ENCODE assay signal across 11 cellular contexts in the genomic region with DNA sequence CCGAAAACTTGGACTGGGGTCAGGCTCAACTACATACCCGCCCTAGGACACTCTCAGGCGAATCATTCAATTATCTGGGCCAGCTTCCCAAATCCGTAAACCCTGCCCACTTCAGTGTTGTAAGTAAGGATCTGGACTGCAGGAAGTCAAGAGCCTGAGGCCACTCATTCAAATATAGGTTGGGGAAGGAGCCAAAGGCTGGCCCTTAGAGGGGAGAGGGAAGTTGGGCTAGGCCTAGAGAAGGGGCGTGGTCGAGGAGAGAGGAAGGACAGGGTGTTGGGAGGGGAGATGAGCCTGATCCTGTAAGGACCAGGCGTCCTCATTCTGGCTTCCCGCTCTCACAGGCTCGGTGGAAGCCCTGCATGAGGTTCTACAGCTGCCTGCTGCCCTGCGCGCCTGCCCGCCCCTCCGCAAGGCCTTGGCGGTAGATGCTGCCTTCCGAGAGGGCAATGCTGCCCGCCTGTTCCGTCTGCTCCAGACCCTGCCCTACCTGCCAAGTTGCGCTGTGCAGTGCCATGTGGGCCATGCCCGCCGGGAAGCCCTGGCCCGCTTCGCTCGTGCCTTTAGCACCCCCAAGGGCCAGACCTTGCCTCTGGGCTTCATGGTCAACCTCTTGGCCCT. TPM values are rescaled to one million over a fixed set of nuclear protein-coding genes. Genes with fewer than 3 reads are reported as not detected.
A peak's percentile ranks its signal among the peaks of the same experiment; 100 is the strongest.
DNase-seq lines count a peak whose midpoint lies in the region; ATAC-seq, FAIRE-seq and TF ChIP-seq lines count a peak whose summit lies in the region.
"Had no signal": no experiment of that assay in that cellular context is flagged by ENCODE, and none has a peak within 500 bp of the region (broad histone marks: within the 10 kb centered on the region; RNA-seq: fewer than 3 reads in every experiment).

No MANE protein-coding gene starts in this region.

- H3K27me3 ChIP-seq in HepG2 (ENCODE audit: control insufficient read depth in 1 of 2, insufficient read depth in 2 of 2, low read length in 2 of 2): no peaks in the 10 kb centered on the region
- no peaks in the 10 kb centered on the region for H3K27me3 ChIP-seq in CD8-positive, alpha-beta memory T cell (ENCODE audit: insufficient read depth, low read length, poor library complexity, severe bottlenecking)

- H3K4me3 ChIP-seq in HepG2 (replicated peaks in 1 of 3; ENCODE audit: insufficient read depth in 1 of 3, low read depth in 2 of 3, low read length in 3 of 3): no peak overlapping the region
- H3K4me3 ChIP-seq in CD8-positive, alpha-beta memory T cell (ENCODE audit: low read length): no peak overlapping the region
- H3K4me3 ChIP-seq: coronary artery had no signal

- peak overlapping the region; percentile 23; the same call in 1 of the 2 replicates for H3K4me3 Mint-ChIP-seq in HFFc6
- no peak overlapping the region for H3K4me3 Mint-ChIP-seq in activated T-helper 17 cell treated with anti-CD3 and anti-CD28 coated beads, Interleukin-2, amount 50 U/mL, for 72 hours
- H3K4me3 Mint-ChIP-seq in CD8-positive, alpha-beta memory T cell: peak overlapping the region in 3 of 7 donors; percentile 11 to 58 (median 12)
- H3K4me3 Mint-ChIP-seq: activated T-cell treated with anti-CD3 and anti-CD28 coated beads, Interleukin-2, amount 50 U/mL, for 72 hours had no signal

- peaks cover 3 to 18% of the 10 kb centered on the region in 2 experiments; a peak in 3 of 5 replicates for H3K36me3 ChIP-seq in HepG2 (replicated peaks in 1 of 2; ENCODE audit: control insufficient read depth in 1 of 2, insufficient read depth in 2 of 2, low read length in 2 of 2)
- no peaks in the 10 kb centered on the region for H3K36me3 ChIP-seq in CD8-positive, alpha-beta memory T cell (ENCODE audit: insufficient read depth, low read length)

- peaks cover 27% of the 10 kb centered on the region for H3K4me1 Mint-ChIP-seq in HFFc6 (ENCODE audit: low read depth)
- H3K4me1 Mint-ChIP-seq in activated T-helper 17 cell treated with anti-CD3 and anti-CD28 coated beads, Interleukin-2, amount 50 U/mL, for 72 hours: peaks cover 11% of the 10 kb centered on the region
- peaks cover 14 to 39% (median 23%) of the 10 kb centered on the region in 3 donors for H3K4me1 Mint-ChIP-seq in CD8-positive, alpha-beta memory T cell

- no peak for TF ChIP-seq EP300 in HepG2 (IDR thresholded peaks at IDR 0.05; ENCODE audit: low read depth in 2 of 2, low read length in 2 of 2)
- no peak for TF ChIP-seq EP300 in HepG2 (CRISPR knock-in tag; IDR thresholded peaks at IDR 0.05; ENCODE audit: borderline replicate concordance)

- in situ Hi-C loops in HepG2 (cut with HindIII; ENCODE audit: extremely low pct_ligation_motif_present, low pct_unique_long_range_greater_than_20kb): no loop called here

- H3K9me3 ChIP-seq in HepG2 (ENCODE audit: low read length): no peaks in the 10 kb centered on the region
- H3K9me3 ChIP-seq in CD8-positive, alpha-beta memory T cell (ENCODE audit: low read length): no peaks in the 10 kb centered on the region

- no peak overlapping the region for H3K27ac ChIP-seq in HepG2 (ENCODE audit: extremely low read length, insufficient read depth, low read length)
- H3K27ac ChIP-seq in CD8-positive, alpha-beta memory T cell (ENCODE audit: low read depth, low read length): no peak overlapping the region

- DNase-seq in AG08395 (ENCODE audit: low spot score) (peak; percentile 63), HFFc6 (peak; percentile 55), HepG2 (ENCODE audit: low spot score) (no peak), sciatic nerve (ENCODE audit: low spot score) (no peak)
- DNase-seq in CD8-positive, alpha-beta memory T cell: no peak
- DNase-seq: activated T-cell treated with anti-CD3 and anti-CD28 coated beads, Interleukin-2, amount 50 U/mL, for 72 hours; NCI-H2107 had no signal

- no peak overlapping the region for H2AFZ ChIP-seq in HepG2 (ENCODE audit: low read length)

- H3K79me2 ChIP-seq in HepG2 (ENCODE audit: insufficient read depth, low read length): peaks cover 10% of the 10 kb centered on the region

- POLR2A ChIA-PET in HepG2 (lab: Yijun Ruan, JAX): interaction anchor here (3.8 kb wide), 1 partner anchor 14 kb away, joined by 39 read pairs; the partner anchor contains the start of gene NAALADL1
- POLR2A ChIA-PET in CD8-positive, alpha-beta memory T cell (lab: Charles Lee): no interaction called here

- WGBS in HepG2 (ENCODE audit: low lambda C conversion rate): 98% methylated on average over 18 of the region's 23 CpGs

- H3K9me3 Mint-ChIP-seq in HFFc6: no peaks in the 10 kb centered on the region
- no peaks in the 10 kb centered on the region for H3K9me3 Mint-ChIP-seq in activated T-helper 17 cell treated with anti-CD3 and anti-CD28 coated beads, Interleukin-2, amount 50 U/mL, for 72 hours
- H3K9me3 Mint-ChIP-seq in CD8-positive, alpha-beta memory T cell: no peaks in the 10 kb centered on the region
- H3K9me3 Mint-ChIP-seq: activated T-cell treated with anti-CD3 and anti-CD28 coated beads, Interleukin-2, amount 50 U/mL, for 72 hours had no signal

- no TSS peak for BruUV-seq in HepG2 (replicated peaks; lab: Mats Ljungman, UMichigan)

- no peak for ATAC-seq in activated T-helper 17 cell treated with anti-CD3 and anti-CD28 coated beads, Interleukin-2, amount 50 U/mL, for 72 hours (replicated peaks)
- ATAC-seq in HepG2: no peak
- no peak for ATAC-seq in sciatic nerve
- ATAC-seq in GM21423 (IDR thresholded peaks at IDR 0.05; ENCODE audit: unreplicated experiment): no peak
- ATAC-seq in HG02571 (IDR thresholded peaks at IDR 0.05; ENCODE audit: unreplicated experiment): no peak
- ATAC-seq: activated T-cell treated with anti-CD3 and anti-CD28 coated beads, Interleukin-2, amount 50 U/mL, for 72 hours had no signal

- TF ChIP-seq CTCF in HFFc6 (IDR thresholded peaks at IDR 0.05): no peak
- TF ChIP-seq CTCF in HepG2 (CRISPR knock-in tag; IDR thresholded peaks at IDR 0.05): no peak

- H3K36me3 Mint-ChIP-seq in HFFc6 (ENCODE audit: low read depth): peaks cover 7% of the 10 kb centered on the region
- peaks cover 12% of the 10 kb centered on the region for H3K36me3 Mint-ChIP-seq in activated T-helper 17 cell treated with anti-CD3 and anti-CD28 coated beads, Interleukin-2, amount 50 U/mL, for 72 hours (ENCODE audit: low read depth)
- peaks cover 0 to 16% (median 0%) of the 10 kb centered on the region in 3 donors for H3K36me3 Mint-ChIP-seq in CD8-positive, alpha-beta memory T cell

- no peak overlapping the region for H3K9ac ChIP-seq in HepG2 (ENCODE audit: insufficient read depth, low read depth, low read length)

- peak overlapping the region; percentile 64 for H3K27ac Mint-ChIP-seq in HFFc6
- H3K27ac Mint-ChIP-seq in activated T-helper 17 cell treated with anti-CD3 and anti-CD28 coated beads, Interleukin-2, amount 50 U/mL, for 72 hours: peak overlapping the region; percentile 63
- no peak overlapping the region for H3K27ac Mint-ChIP-seq in CD8-positive, alpha-beta memory T cell
- H3K27ac Mint-ChIP-seq: activated T-cell treated with anti-CD3 and anti-CD28 coated beads, Interleukin-2, amount 50 U/mL, for 72 hours had no signal

- H4K20me1 ChIP-seq in HepG2 (ENCODE audit: insufficient read depth, low read length): no peaks in the 10 kb centered on the region

- no peak overlapping the region for H3K4me2 ChIP-seq in HepG2 (ENCODE audit: low read depth, low read length)

- CTCF ChIA-PET in HepG2 (lab: Yijun Ruan, JAX; ENCODE audit: low intra/inter-chr PET ratio, low total read pairs): no interaction called here
- CTCF ChIA-PET in CD8-positive, alpha-beta memory T cell (lab: Charles Lee): no interaction called here

- FAIRE-seq in HepG2 (lab: Jason Lieb, UNC): no peak

- TF ChIP-seq RAD21 in HepG2 (CRISPR knock-in tag; IDR thresholded peaks at IDR 0.05): no peak

- TF ChIP-seq POLR2A in HepG2 (IDR thresholded peaks at IDR 0.05; ENCODE audit: insufficient read depth in 1 of 2, low read depth in 2 of 2, low read length in 2 of 2): peak in 1 of 2 experiments; percentile 23; a peak in 1 of 4 replicates

- no peaks in the 10 kb centered on the region; the same call in 1 of the 2 replicates for H3K27me3 Mint-ChIP-seq in HFFc6 (ENCODE audit: insufficient read depth)
- H3K27me3 Mint-ChIP-seq in activated T-helper 17 cell treated with anti-CD3 and anti-CD28 coated beads, Interleukin-2, amount 50 U/mL, for 72 hours: no peaks in the 10 kb centered on the region
- H3K27me3 Mint-ChIP-seq in CD8-positive, alpha-beta memory T cell: peaks cover 0 to 4% of the 10 kb centered on the region in 2 donors

- intact Hi-C loops in HepG2 (cut with micrococcal nuclease; ENCODE audit: unreplicated experiment) (no loop called here), sciatic nerve (cut with DNase I) (no loop called here)

- peaks cover 24% of the 10 kb centered on the region for H3K4me1 ChIP-seq in HepG2 (ENCODE audit: insufficient read depth, low read length)
- peaks cover 14% of the 10 kb centered on the region for H3K4me1 ChIP-seq in CD8-positive, alpha-beta memory T cell (ENCODE audit: insufficient read depth, low read length)

RNA-seq across cellular contexts. Expression of gene SAC3D1, which starts 3.0 kb away (rescaled TPM):
- total RNA-seq in HFFc6 (2021; fragmentation: NEBNext Ultra II Directional; extraction: Animal tissue kit (Norgen Biotek cat#: 25700)): 10 to 100 TPM; 15.3 to 21.5 (median 18.0) TPM
- 10 to 100 TPM; 12.3 to 20.1 TPM for total RNA-seq in activated T-helper 17 cell treated with anti-CD3 and anti-CD28 coated beads, Interleukin-2, amount 50 U/mL, for 72 hours
- total RNA-seq in HepG2 (2016; rRNA removed; fragmentation: Illumina TruSeq; extraction: Trizol) (33.2 and 36.3 TPM in 2 replicates), sciatic nerve (4.9 TPM)
- 17.6 and 24.5 TPM in 2 replicates for total RNA-seq in HepG2 (2016; cell fraction: cytosol; rRNA removed; fragmentation: Illumina TruSeq; extraction: Trizol; ENCODE audit: low read depth)
- 27.9 and 37.1 TPM in 2 replicates for total RNA-seq in HepG2 (2016; cell fraction: insoluble cytoplasmic fraction; rRNA removed; fragmentation: Illumina TruSeq; extraction: Trizol)
- 28.3 and 36.0 TPM in 2 replicates for total RNA-seq in HepG2 (2016; cell fraction: membrane; rRNA removed; fragmentation: Illumina TruSeq; extraction: Trizol)
- total RNA-seq in HepG2 (2016; cell fraction: nucleus; rRNA removed; fragmentation: Illumina TruSeq; extraction: Trizol): 15.6 and 16.8 TPM in 2 replicates
- 7.4 and 8.9 TPM in 2 replicates for polyA plus RNA-seq in HepG2 (2011; rRNA removed)
- 10.6 and 22.0 TPM in 2 replicates for polyA plus RNA-seq in HepG2 (2011; cell fraction: cytosol; rRNA removed)
- 12.6 and 14.5 TPM in 2 replicates for polyA plus RNA-seq in HepG2 (2011; cell fraction: nucleus; rRNA removed)
- 7.4 and 9.2 TPM in 2 replicates for polyA plus RNA-seq in HepG2 (2012)
- 17.6 and 24.3 TPM in 2 replicates for polyA plus RNA-seq in HepG2 (2016; cell fraction: cytosol; fragmentation: Illumina TruSeq; extraction: Trizol; ENCODE audit: low read depth)
- 34.5 and 41.1 TPM in 2 replicates for polyA plus RNA-seq in HepG2 (2016; cell fraction: insoluble cytoplasmic fraction; fragmentation: Illumina TruSeq; extraction: Trizol; ENCODE audit: low read depth)
- 30.7 and 35.8 TPM in 2 replicates for polyA plus RNA-seq in HepG2 (2016; cell fraction: membrane; fragmentation: Illumina TruSeq; extraction: Trizol; ENCODE audit: low read depth)
- 28.3 and 35.8 TPM in 2 replicates for polyA plus RNA-seq in HepG2 (2016; cell fraction: nucleus; fragmentation: Illumina TruSeq; extraction: Trizol; ENCODE audit: insufficient read depth, low read depth)
- polyA minus RNA-seq in HepG2 (2011; rRNA and poly(A)+ RNA removed; ENCODE audit: low replicate concordance): 16.9 and 20.3 TPM in 2 replicates
- polyA minus RNA-seq in HepG2 (2011; cell fraction: cytosol; rRNA and poly(A)+ RNA removed): 9.3 and 12.0 TPM in 2 replicates
- 3.4 and 3.6 TPM in 2 replicates for polyA minus RNA-seq in HepG2 (2011; cell fraction: nucleus; rRNA and poly(A)+ RNA removed)
- 10 to 100 TPM; 24.8 to 27.1 TPM for total RNA-seq in CD8-positive, alpha-beta memory T cell
- polyA plus RNA-seq in CD8-positive, alpha-beta memory T cell: 12.0 TPM

RNA-seq across cellular contexts. Expression of gene NAALADL1, which starts 14.4 kb away (rescaled TPM):
- total RNA-seq in HFFc6 (2021; fragmentation: NEBNext Ultra II Directional; extraction: Animal tissue kit (Norgen Biotek cat#: 25700)): not detected
- 10 to 100 TPM; 11.2 to 12.6 TPM for total RNA-seq in activated T-helper 17 cell treated with anti-CD3 and anti-CD28 coated beads, Interleukin-2, amount 50 U/mL, for 72 hours
- total RNA-seq in HepG2 (2016; rRNA removed; fragmentation: Illumina TruSeq; extraction: Trizol): 3.4 and 9.3 TPM in 2 replicates
- 1.5 and 2.2 TPM in 2 replicates for total RNA-seq in HepG2 (2016; cell fraction: cytosol; rRNA removed; fragmentation: Illumina TruSeq; extraction: Trizol; ENCODE audit: low read depth)
- 3.2 and 9.6 TPM in 2 replicates for total RNA-seq in HepG2 (2016; cell fraction: insoluble cytoplasmic fraction; rRNA removed; fragmentation: Illumina TruSeq; extraction: Trizol)
- total RNA-seq in HepG2 (2016; cell fraction: membrane; rRNA removed; fragmentation: Illumina TruSeq; extraction: Trizol): 1.3 and 2.0 TPM in 2 replicates
- 8.8 and 12.8 TPM in 2 replicates for total RNA-seq in HepG2 (2016; cell fraction: nucleus; rRNA removed; fragmentation: Illumina TruSeq; extraction: Trizol)
- polyA plus RNA-seq in HepG2 (2011; rRNA removed): 33.9 and 67.5 TPM in 2 replicates
- 24.8 and 27.3 TPM in 2 replicates for polyA plus RNA-seq in HepG2 (2011; cell fraction: cytosol; rRNA removed)
- 178 and 181 TPM in 2 replicates for polyA plus RNA-seq in HepG2 (2011; cell fraction: nucleus; rRNA removed)
- 30.3 and 30.5 TPM in 2 replicates for polyA plus RNA-seq in HepG2 (2012)
- 1.1 and 1.2 TPM in 2 replicates for polyA plus RNA-seq in HepG2 (2016; cell fraction: cytosol; fragmentation: Illumina TruSeq; extraction: Trizol; ENCODE audit: low read depth)
- 2.4 and 2.9 TPM in 2 replicates for polyA plus RNA-seq in HepG2 (2016; cell fraction: insoluble cytoplasmic fraction; fragmentation: Illumina TruSeq; extraction: Trizol; ENCODE audit: low read depth)
- 2.0 and 2.1 TPM in 2 replicates for polyA plus RNA-seq in HepG2 (2016; cell fraction: membrane; fragmentation: Illumina TruSeq; extraction: Trizol; ENCODE audit: low read depth)
- polyA plus RNA-seq in HepG2 (2016; cell fraction: nucleus; fragmentation: Illumina TruSeq; extraction: Trizol; ENCODE audit: insufficient read depth, low read depth): 23.7 and 32.1 TPM in 2 replicates
- 0.09 and 15.4 TPM in 2 replicates for polyA minus RNA-seq in HepG2 (2011; rRNA and poly(A)+ RNA removed; ENCODE audit: low replicate concordance)
- 6.0 and 9.8 TPM in 2 replicates for polyA minus RNA-seq in HepG2 (2011; cell fraction: cytosol; rRNA and poly(A)+ RNA removed)
- polyA minus RNA-seq in HepG2 (2011; cell fraction: nucleus; rRNA and poly(A)+ RNA removed): 13.3 and 19.3 TPM in 2 replicates
- 10 to 100 TPM; 10.8 to 13.3 TPM for total RNA-seq in CD8-positive, alpha-beta memory T cell
- polyA plus RNA-seq in CD8-positive, alpha-beta memory T cell: 17.0 TPM
- 14.7 TPM for total RNA-seq in sciatic nerve

RNA-seq across cellular contexts. Expression of gene SNX15, which starts 16.8 kb away (rescaled TPM):
- total RNA-seq in HFFc6 (2021; fragmentation: NEBNext Ultra II Directional; extraction: Animal tissue kit (Norgen Biotek cat#: 25700)): 10 to 100 TPM; 18.7 to 26.6 (median 25.0) TPM
- 10 to 100 TPM; 13.5 to 14.4 TPM for total RNA-seq in activated T-helper 17 cell treated with anti-CD3 and anti-CD28 coated beads, Interleukin-2, amount 50 U/mL, for 72 hours
- total RNA-seq in HepG2 (2016; rRNA removed; fragmentation: Illumina TruSeq; extraction: Trizol) (20.7 and 22.6 TPM in 2 replicates), sciatic nerve (34.4 TPM)
- 12.1 and 12.4 TPM in 2 replicates for total RNA-seq in HepG2 (2016; cell fraction: cytosol; rRNA removed; fragmentation: Illumina TruSeq; extraction: Trizol; ENCODE audit: low read depth)
- total RNA-seq in HepG2 (2016; cell fraction: insoluble cytoplasmic fraction; rRNA removed; fragmentation: Illumina TruSeq; extraction: Trizol): 18.5 and 24.1 TPM in 2 replicates
- 27.2 and 28.7 TPM in 2 replicates for total RNA-seq in HepG2 (2016; cell fraction: membrane; rRNA removed; fragmentation: Illumina TruSeq; extraction: Trizol)
- 11.7 and 12.8 TPM in 2 replicates for total RNA-seq in HepG2 (2016; cell fraction: nucleus; rRNA removed; fragmentation: Illumina TruSeq; extraction: Trizol)
- 19.1 and 21.2 TPM in 2 replicates for polyA plus RNA-seq in HepG2 (2011; rRNA removed)
- polyA plus RNA-seq in HepG2 (2011; cell fraction: cytosol; rRNA removed): 16.1 and 20.9 TPM in 2 replicates
- polyA plus RNA-seq in HepG2 (2011; cell fraction: nucleus; rRNA removed): 17.0 and 18.7 TPM in 2 replicates
- polyA plus RNA-seq in HepG2 (2012): 5.5 and 18.8 TPM in 2 replicates
- 17.8 and 20.3 TPM in 2 replicates for polyA plus RNA-seq in HepG2 (2016; cell fraction: cytosol; fragmentation: Illumina TruSeq; extraction: Trizol; ENCODE audit: low read depth)
- polyA plus RNA-seq in HepG2 (2016; cell fraction: insoluble cytoplasmic fraction; fragmentation: Illumina TruSeq; extraction: Trizol; ENCODE audit: low read depth): 31.4 and 39.7 TPM in 2 replicates
- 29.3 and 33.3 TPM in 2 replicates for polyA plus RNA-seq in HepG2 (2016; cell fraction: membrane; fragmentation: Illumina TruSeq; extraction: Trizol; ENCODE audit: low read depth)
- polyA plus RNA-seq in HepG2 (2016; cell fraction: nucleus; fragmentation: Illumina TruSeq; extraction: Trizol; ENCODE audit: insufficient read depth, low read depth): 27.1 and 31.4 TPM in 2 replicates
- 13.9 and 15.8 TPM in 2 replicates for polyA minus RNA-seq in HepG2 (2011; rRNA and poly(A)+ RNA removed; ENCODE audit: low replicate concordance)
- 8.7 and 13.6 TPM in 2 replicates for polyA minus RNA-seq in HepG2 (2011; cell fraction: cytosol; rRNA and poly(A)+ RNA removed)
- polyA minus RNA-seq in HepG2 (2011; cell fraction: nucleus; rRNA and poly(A)+ RNA removed): 3.9 and 5.5 TPM in 2 replicates
- 10 to 100 TPM; 18.3 to 21.6 TPM for total RNA-seq in CD8-positive, alpha-beta memory T cell
- polyA plus RNA-seq in CD8-positive, alpha-beta memory T cell: 16.4 TPM

RNA-seq across cellular contexts. Expression of gene ARL2, which starts 30.0 kb away (rescaled TPM):
- 10 to 100 TPM; 76.9 to 92.1 (median 87.2) TPM for total RNA-seq in HFFc6 (2021; fragmentation: NEBNext Ultra II Directional; extraction: Animal tissue kit (Norgen Biotek cat#: 25700))
- total RNA-seq in activated T-helper 17 cell treated with anti-CD3 and anti-CD28 coated beads, Interleukin-2, amount 50 U/mL, for 72 hours: 10 to 100 TPM; 60.4 to 90.5 TPM
- total RNA-seq in HepG2 (2016; rRNA removed; fragmentation: Illumina TruSeq; extraction: Trizol) (84.4 and 93.9 TPM in 2 replicates), sciatic nerve (130 TPM)
- total RNA-seq in HepG2 (2016; cell fraction: cytosol; rRNA removed; fragmentation: Illumina TruSeq; extraction: Trizol; ENCODE audit: low read depth): 41.1 and 42.9 TPM in 2 replicates
- total RNA-seq in HepG2 (2016; cell fraction: insoluble cytoplasmic fraction; rRNA removed; fragmentation: Illumina TruSeq; extraction: Trizol): 84.6 and 107 TPM in 2 replicates
- 42.2 and 46.1 TPM in 2 replicates for total RNA-seq in HepG2 (2016; cell fraction: membrane; rRNA removed; fragmentation: Illumina TruSeq; extraction: Trizol)
- total RNA-seq in HepG2 (2016; cell fraction: nucleus; rRNA removed; fragmentation: Illumina TruSeq; extraction: Trizol): 24.2 and 31.3 TPM in 2 replicates
- polyA plus RNA-seq in HepG2 (2011; rRNA removed): 82.9 and 86.3 TPM in 2 replicates
- 95.6 and 112 TPM in 2 replicates for polyA plus RNA-seq in HepG2 (2011; cell fraction: cytosol; rRNA removed)
- 37.9 and 39.8 TPM in 2 replicates for polyA plus RNA-seq in HepG2 (2011; cell fraction: nucleus; rRNA removed)
- 58.0 and 65.9 TPM in 2 replicates for polyA plus RNA-seq in HepG2 (2012)
- polyA plus RNA-seq in HepG2 (2016; cell fraction: cytosol; fragmentation: Illumina TruSeq; extraction: Trizol; ENCODE audit: low read depth): 53.8 and 56.3 TPM in 2 replicates
- polyA plus RNA-seq in HepG2 (2016; cell fraction: insoluble cytoplasmic fraction; fragmentation: Illumina TruSeq; extraction: Trizol; ENCODE audit: low read depth): 117 and 123 TPM in 2 replicates
- polyA plus RNA-seq in HepG2 (2016; cell fraction: membrane; fragmentation: Illumina TruSeq; extraction: Trizol; ENCODE audit: low read depth): 40.2 and 43.5 TPM in 2 replicates
- polyA plus RNA-seq in HepG2 (2016; cell fraction: nucleus; fragmentation: Illumina TruSeq; extraction: Trizol; ENCODE audit: insufficient read depth, low read depth): 52.2 and 55.0 TPM in 2 replicates
- 36.6 and 96.3 TPM in 2 replicates for polyA minus RNA-seq in HepG2 (2011; rRNA and poly(A)+ RNA removed; ENCODE audit: low replicate concordance)
- 34.4 and 36.9 TPM in 2 replicates for polyA minus RNA-seq in HepG2 (2011; cell fraction: cytosol; rRNA and poly(A)+ RNA removed)
- polyA minus RNA-seq in HepG2 (2011; cell fraction: nucleus; rRNA and poly(A)+ RNA removed): 8.1 and 12.2 TPM in 2 replicates
- total RNA-seq in CD8-positive, alpha-beta memory T cell: 100 to 1,000 TPM; 125 TPM
- polyA plus RNA-seq in CD8-positive, alpha-beta memory T cell: 99.7 TPM

RNA-seq across cellular contexts. Expression of gene CDCA5, which starts 39.8 kb away (rescaled TPM):
- total RNA-seq in HFFc6 (2021; fragmentation: NEBNext Ultra II Directional; extraction: Animal tissue kit (Norgen Biotek cat#: 25700)): 10 to 100 TPM; 14.3 to 28.3 (median 26.6) TPM
- total RNA-seq in activated T-helper 17 cell treated with anti-CD3 and anti-CD28 coated beads, Interleukin-2, amount 50 U/mL, for 72 hours: 100 to 1,000 TPM in 1 of 2 donors, 10 to 100 TPM in 1; 99.5 to 127 TPM
- total RNA-seq in HepG2 (2016; rRNA removed; fragmentation: Illumina TruSeq; extraction: Trizol) (50.6 and 63.1 TPM in 2 replicates), sciatic nerve (0.71 TPM)
- 10.5 and 13.6 TPM in 2 replicates for total RNA-seq in HepG2 (2016; cell fraction: cytosol; rRNA removed; fragmentation: Illumina TruSeq; extraction: Trizol; ENCODE audit: low read depth)
- 51.6 and 54.0 TPM in 2 replicates for total RNA-seq in HepG2 (2016; cell fraction: insoluble cytoplasmic fraction; rRNA removed; fragmentation: Illumina TruSeq; extraction: Trizol)
- total RNA-seq in HepG2 (2016; cell fraction: membrane; rRNA removed; fragmentation: Illumina TruSeq; extraction: Trizol): 34.2 and 34.8 TPM in 2 replicates
- total RNA-seq in HepG2 (2016; cell fraction: nucleus; rRNA removed; fragmentation: Illumina TruSeq; extraction: Trizol): 28.5 and 29.9 TPM in 2 replicates
- 9.8 and 13.5 TPM in 2 replicates for polyA plus RNA-seq in HepG2 (2011; rRNA removed)
- polyA plus RNA-seq in HepG2 (2011; cell fraction: cytosol; rRNA removed): 9.8 and 14.9 TPM in 2 replicates
- 13.0 and 18.3 TPM in 2 replicates for polyA plus RNA-seq in HepG2 (2011; cell fraction: nucleus; rRNA removed)
- polyA plus RNA-seq in HepG2 (2012): 9.0 and 19.7 TPM in 2 replicates
- polyA plus RNA-seq in HepG2 (2016; cell fraction: cytosol; fragmentation: Illumina TruSeq; extraction: Trizol; ENCODE audit: low read depth): 10.9 and 11.2 TPM in 2 replicates
- 71.5 and 74.3 TPM in 2 replicates for polyA plus RNA-seq in HepG2 (2016; cell fraction: insoluble cytoplasmic fraction; fragmentation: Illumina TruSeq; extraction: Trizol; ENCODE audit: low read depth)
- 26.4 and 29.7 TPM in 2 replicates for polyA plus RNA-seq in HepG2 (2016; cell fraction: membrane; fragmentation: Illumina TruSeq; extraction: Trizol; ENCODE audit: low read depth)
- 62.8 and 64.8 TPM in 2 replicates for polyA plus RNA-seq in HepG2 (2016; cell fraction: nucleus; fragmentation: Illumina TruSeq; extraction: Trizol; ENCODE audit: insufficient read depth, low read depth)
- 21.2 and 61.0 TPM in 2 replicates for polyA minus RNA-seq in HepG2 (2011; rRNA and poly(A)+ RNA removed; ENCODE audit: low replicate concordance)
- polyA minus RNA-seq in HepG2 (2011; cell fraction: cytosol; rRNA and poly(A)+ RNA removed): 8.1 and 8.3 TPM in 2 replicates
- 7.0 and 10.6 TPM in 2 replicates for polyA minus RNA-seq in HepG2 (2011; cell fraction: nucleus; rRNA and poly(A)+ RNA removed)
- total RNA-seq in CD8-positive, alpha-beta memory T cell: 10 to 100 TPM; 94.9 to 98.8 TPM
- 0.54 TPM for polyA plus RNA-seq in CD8-positive, alpha-beta memory T cell

Comparison
In these comparisons a context has a peak if more than half of its experiments do, and no peak if none do; other contexts are left out.
1. DNase-seq: peak in AG08395 (single experiment) and HFFc6 (single experiment); none in HepG2 (single experiment), CD8-positive, alpha-beta memory T cell (0 of 5) and sciatic nerve (single experiment).
2. H3K27ac Mint-ChIP-seq: peak in HFFc6 (single experiment) and activated T-helper 17 cell treated with anti-CD3 and anti-CD28 coated beads, Interleukin-2, amount 50 U/mL, for 72 hours (single experiment); none in CD8-positive, alpha-beta memory T cell (0 of 8).